ENCODE assay signal across 14 cellular contexts in the genomic region with DNA sequence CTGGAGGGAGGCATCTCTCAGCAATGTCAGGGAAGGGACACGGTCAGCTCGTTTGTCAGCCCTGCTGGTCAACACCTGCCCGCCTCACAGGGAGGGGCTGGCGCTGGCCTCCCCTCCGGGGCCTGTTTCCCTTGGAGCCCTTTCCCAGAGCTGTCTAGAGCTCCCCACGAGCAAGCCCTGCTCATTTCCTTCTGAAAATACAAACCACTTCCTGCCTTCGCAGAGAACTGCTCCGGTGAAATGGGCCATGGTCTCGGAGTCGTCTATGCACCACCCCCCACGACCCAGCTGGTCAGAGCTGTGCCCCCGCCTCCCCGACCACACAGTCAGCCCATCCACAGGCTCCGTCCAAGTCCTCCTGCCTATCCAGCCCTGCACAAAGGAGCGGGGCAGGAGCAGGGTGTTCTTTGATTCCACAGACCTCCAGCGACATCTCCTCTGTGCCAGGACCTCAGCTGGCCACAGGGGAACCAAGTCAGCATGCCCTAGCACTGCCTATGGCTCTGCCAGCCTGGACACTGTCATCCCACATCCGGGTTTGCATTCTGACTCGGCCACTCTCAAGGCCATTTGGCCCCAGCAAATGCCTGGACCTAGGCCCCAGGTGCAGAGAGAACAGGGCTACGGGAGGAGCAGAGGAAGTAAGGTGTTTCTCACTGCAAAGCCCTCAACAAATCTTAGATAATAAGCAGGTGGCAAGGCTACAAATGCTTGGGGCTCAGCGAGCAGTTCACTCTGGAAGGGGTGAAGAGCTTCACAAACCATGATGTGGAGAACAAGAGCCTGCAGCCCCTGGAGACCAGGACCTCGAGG.
DNase-seq lines count a peak whose midpoint lies in the region; ATAC-seq, FAIRE-seq and TF ChIP-seq lines count a peak whose summit lies in the region.
"Had no signal": no experiment of that assay in that cellular context is flagged by ENCODE, and none has a peak within 500 bp of the region (broad histone marks: within the 10 kb centered on the region; RNA-seq: fewer than 3 reads in every experiment).

No MANE protein-coding gene starts in this region.

- H3K9me3 Mint-ChIP-seq in Caco-2 (ENCODE audit: unreplicated experiment) (no peaks in the 10 kb centered on the region), memory B cell (no peaks in the 10 kb centered on the region)
- H3K9me3 Mint-ChIP-seq: activated B cell treated with CpG ODN at 0.5 μM for 24 hours, nephron progenitor cell had no signal

- H3K27ac Mint-ChIP-seq in Caco-2 (ENCODE audit: unreplicated experiment) (peak overlapping the region; percentile 52), memory B cell (no peak overlapping the region)
- H3K27ac Mint-ChIP-seq: activated B cell treated with CpG ODN at 0.5 μM for 24 hours, nephron progenitor cell had no signal

- H3K27me3 Mint-ChIP-seq in Caco-2 (ENCODE audit: insufficient read depth, unreplicated experiment) (no peaks in the 10 kb centered on the region), memory B cell (peaks cover 7% of the 10 kb centered on the region)
- H3K27me3 Mint-ChIP-seq: activated B cell treated with CpG ODN at 0.5 μM for 24 hours, brain had no signal

- CTCF ChIA-PET in Caco-2 (lab: Charles Lee), result interaction anchor here (0.6 to 0.7 kb wide), 2 partner anchors 81 to 462 kb away, joined by 3 to 5 read pairs; no protein-coding TSS in a partner anchor

- peak overlapping the region; percentile 61 for H3K9ac ChIP-seq in Loucy (ENCODE audit: low read depth, low read length, poor library complexity, severe bottlenecking)

- peak overlapping the region; percentile 74 for H2AFZ ChIP-seq in Loucy (ENCODE audit: low read length)

- no peaks in the 10 kb centered on the region for H3F3A ChIP-seq in Loucy (ENCODE audit: low read depth)

- no peaks in the 10 kb centered on the region for H3K79me2 ChIP-seq in Loucy (ENCODE audit: insufficient read depth, low read length)

- BruUV-seq in Caco-2 (replicated peaks; lab: Mats Ljungman, UMichigan), result no TSS peak

- DNase-seq in Caco-2, result no peak
- DNase-seq in activated T-helper 1 cell treated with Interleukin-2 at 50 U/mL for 16 hours (ENCODE audit: low read depth), result peak; percentile 9
- no peak for DNase-seq in memory B cell (ENCODE audit: low spot score in 2 of 2)
- DNase-seq in tibial artery, result no peak
- no peak for DNase-seq in pancreas
- DNase-seq: activated B cell treated with CpG ODN at 0.5 μM for 24 hours, esophagus squamous epithelium, NCI-H1694 treated with DMSO at 0.1 percent for 48 hours, nephron progenitor cell had no signal

- FAIRE-seq in pancreas (lab: Jason Lieb, UNC), result no peak

- H3K4me3 ChIP-seq in Caco-2 (ENCODE audit: low read depth, low read length) (no peak overlapping the region), Loucy (ENCODE audit: low read length, poor library complexity, severe bottlenecking) (peak overlapping the region; percentile 47), tibial artery (no peak overlapping the region), pancreas (no peak overlapping the region)
- H3K4me3 ChIP-seq: esophagus squamous epithelium had no signal

- no peak for TF ChIP-seq CTCF in Caco-2 (IDR thresholded peaks at IDR 0.05; ENCODE audit: insufficient read depth in 1 of 2, low read depth in 1 of 2, low read length in 1 of 2, severe bottlenecking in 1 of 2, unreplicated experiment in 1 of 2)
- TF ChIP-seq CTCF in Loucy (conservative IDR thresholded peaks at IDR 0.05; ENCODE audit: low read length), result no peak
- TF ChIP-seq CTCF in tibial artery (IDR thresholded peaks at IDR 0.05), result no peak
- TF ChIP-seq CTCF in pancreas (IDR thresholded peaks at IDR 0.05), result no peak

- WGBS in pancreas, 2 donors, result 65 to 74% methylated on average over 21 of the region's 21 CpGs

- H3K4me1 Mint-ChIP-seq in Caco-2 (ENCODE audit: low read depth, unreplicated experiment) (peaks cover 29% of the 10 kb centered on the region), memory B cell (peaks cover 24% of the 10 kb centered on the region)

- intact Hi-C loops in Caco-2 (cut with micrococcal nuclease; ENCODE audit: unreplicated experiment), result no loop called here
- intact Hi-C loops in tibial artery (cut with DNase I; ENCODE audit: low total_unique reads), result no loop called here
- intact Hi-C loops in pancreas (cut with DNase I), result no loop called here

- no peaks in the 10 kb centered on the region for H4K20me1 ChIP-seq in Loucy (ENCODE audit: insufficient read depth, low read length, poor library complexity, severe bottlenecking)

- H3K27me3 ChIP-seq in Caco-2 (replicated peaks; ENCODE audit: control insufficient read depth, insufficient read depth, low read length) (no peaks in the 10 kb centered on the region), Loucy (ENCODE audit: insufficient read depth, low read length, poor library complexity, severe bottlenecking) (no peaks in the 10 kb centered on the region), tibial artery (no peaks in the 10 kb centered on the region), pancreas (no peaks in the 10 kb centered on the region)

- H3K36me3 ChIP-seq in Caco-2 (ENCODE audit: control insufficient read depth, insufficient read depth, low read length), result no peaks in the 10 kb centered on the region
- no peaks in the 10 kb centered on the region for H3K36me3 ChIP-seq in Loucy (ENCODE audit: insufficient read depth, low read length)
- no peaks in the 10 kb centered on the region for H3K36me3 ChIP-seq in tibial artery
- H3K36me3 ChIP-seq in pancreas, result no peaks in the 10 kb centered on the region
- H3K36me3 ChIP-seq: esophagus squamous epithelium had no signal

- no peak overlapping the region for H3K27ac ChIP-seq in tibial artery
- no peak overlapping the region for H3K27ac ChIP-seq in pancreas
- H3K27ac ChIP-seq: esophagus squamous epithelium had no signal

- no peaks in the 10 kb centered on the region for H3K36me3 Mint-ChIP-seq in Caco-2 (ENCODE audit: insufficient read depth, unreplicated experiment)
- H3K36me3 Mint-ChIP-seq in memory B cell, result no peaks in the 10 kb centered on the region
- H3K36me3 Mint-ChIP-seq: brain, CD14-positive monocyte had no signal

- no peak overlapping the region for H3K4me3 Mint-ChIP-seq in Caco-2 (ENCODE audit: unreplicated experiment)
- peak overlapping the region; percentile 30 for H3K4me3 Mint-ChIP-seq in memory B cell
- H3K4me3 Mint-ChIP-seq: activated B cell treated with CpG ODN at 0.5 μM for 24 hours, brain, nephron progenitor cell had no signal

- no peaks in the 10 kb centered on the region for H3K9me2 ChIP-seq in Loucy (replicated peaks; ENCODE audit: low read depth, low read length)

- POLR2A ChIA-PET in Caco-2 (lab: Charles Lee), result no interaction called here

- peak overlapping the region; percentile 74 for H3K4me2 ChIP-seq in Loucy (ENCODE audit: low read depth, low read length, poor library complexity, severe bottlenecking)

- ATAC-seq in memory B cell (ENCODE audit: low read depth) (no peak), HG02642 (IDR thresholded peaks at IDR 0.05; ENCODE audit: poor library complexity, unreplicated experiment) (no peak), GM21526 (IDR thresholded peaks at IDR 0.05; ENCODE audit: low FRiP score, unreplicated experiment) (no peak), pancreas (no peak)

- H3K4me1 ChIP-seq in Caco-2, result peaks cover 21% of the 10 kb centered on the region
- H3K4me1 ChIP-seq in Loucy (ENCODE audit: insufficient read depth, low read length, poor library complexity, severe bottlenecking), result peaks cover 23% of the 10 kb centered on the region
- H3K4me1 ChIP-seq in tibial artery, result no peaks in the 10 kb centered on the region
- no peaks in the 10 kb centered on the region for H3K4me1 ChIP-seq in pancreas
- H3K4me1 ChIP-seq: esophagus squamous epithelium had no signal

- H3K9me3 ChIP-seq in Caco-2 (no peaks in the 10 kb centered on the region), Loucy (ENCODE audit: insufficient read depth, low read depth, low read length) (no peaks in the 10 kb centered on the region), tibial artery (no peaks in the 10 kb centered on the region), pancreas (no peaks in the 10 kb centered on the region)
- H3K9me3 ChIP-seq: esophagus squamous epithelium had no signal
